Comparison of ENCODE assay signal across 25 cellular contexts in genomic region chr19:4120933-4121612, GRCh38. TPM values are rescaled to one million over a fixed set of nuclear protein-coding genes. Genes with fewer than 3 reads are reported as not detected.
A peak's percentile ranks its signal among the peaks of the same experiment; 100 is the strongest.
DNase-seq lines count a peak whose midpoint lies in the region; ATAC-seq and TF ChIP-seq lines count a peak whose summit lies in the region.
"Had no signal": no experiment of that assay in that cellular context is flagged by ENCODE, and none has a peak within 500 bp of the region (broad histone marks: within the 10 kb centered on the region; RNA-seq: fewer than 3 reads in every experiment).

No MANE protein-coding gene starts in this region.

- peak overlapping the region; percentile 42; the same call in 1 of the 2 replicates for H3K4me3 Mint-ChIP-seq in HFFc6
- H3K4me3 Mint-ChIP-seq in naive thymus-derived CD8-positive, alpha-beta T cell, result peak overlapping the region in 1 of 10 donors; percentile 19
- no peak overlapping the region for H3K4me3 Mint-ChIP-seq in activated CD4-positive, alpha-beta T cell treated with anti-CD3 and anti-CD28 coated beads, Interleukin-2, amount 10 ng/mL, durations not matched to agents 7 days and 5 days

- no peak for ATAC-seq in naive thymus-derived CD8-positive, alpha-beta T cell
- ATAC-seq in stimulated activated naive CD8-positive, alpha-beta T cell treated with anti-CD3 and anti-CD28 coated beads, Interleukin-15, Interleukin-2, amounts not matched to agents 100 U/mL and 50 U/mL, for 24 hours, result no peak
- ATAC-seq in esophagus mucosa, result no peak
- ATAC-seq: pancreas; stimulated activated effector memory CD8-positive, alpha-beta T cell treated with anti-CD3 and anti-CD28 coated beads, Interleukin-12 subunit alpha, Interleukin-12 subunit beta, amount 100 ng/mL, for 72 hours; T-cell had no signal

- CTCF ChIA-PET in activated CD4-positive, alpha-beta T cell treated with anti-CD3 and anti-CD28 coated beads, Interleukin-2, amount 10 ng/mL, durations not matched to agents 7 days and 5 days (lab: Charles Lee), result interaction anchor here (1.1 kb wide), 1 partner anchor 136 kb away, joined by 3 read pairs; the partner anchor contains the start of gene EEF2

- H3K36me3 Mint-ChIP-seq in HFFc6 (ENCODE audit: low read depth), result peaks cover 9% of the 10 kb centered on the region
- H3K36me3 Mint-ChIP-seq in naive thymus-derived CD8-positive, alpha-beta T cell, result peaks cover 0 to 17% (median 0%) of the 10 kb centered on the region in 3 donors
- H3K36me3 Mint-ChIP-seq in activated CD4-positive, alpha-beta T cell treated with anti-CD3 and anti-CD28 coated beads, Interleukin-2, amount 10 ng/mL, durations not matched to agents 7 days and 5 days (ENCODE audit: low read depth), result peaks cover 18% of the 10 kb centered on the region
- H3K36me3 Mint-ChIP-seq: T-cell had no signal

- peaks cover 35% of the 10 kb centered on the region for H3K4me1 Mint-ChIP-seq in HFFc6 (ENCODE audit: low read depth)
- H3K4me1 Mint-ChIP-seq in naive thymus-derived CD8-positive, alpha-beta T cell, result peaks cover 18 to 52% (median 32%) of the 10 kb centered on the region in 4 donors
- H3K4me1 Mint-ChIP-seq in activated CD4-positive, alpha-beta T cell treated with anti-CD3 and anti-CD28 coated beads, Interleukin-2, amount 10 ng/mL, durations not matched to agents 7 days and 5 days, result peaks cover 34% of the 10 kb centered on the region

- H3K9me3 Mint-ChIP-seq in HFFc6, result peaks cover 3% of the 10 kb centered on the region; the same call in 1 of the 2 replicates
- H3K9me3 Mint-ChIP-seq in naive thymus-derived CD8-positive, alpha-beta T cell, result no peaks in the 10 kb centered on the region
- no peaks in the 10 kb centered on the region for H3K9me3 Mint-ChIP-seq in activated CD4-positive, alpha-beta T cell treated with anti-CD3 and anti-CD28 coated beads, Interleukin-2, amount 10 ng/mL, durations not matched to agents 7 days and 5 days
- H3K9me3 Mint-ChIP-seq: activated naive CD4-positive, alpha-beta T cell treated with anti-CD3 and anti-CD28 coated beads, Interleukin-2, amount 10 ng/mL, durations not matched to agents 7 days and 5 days; CD4-positive, alpha-beta T cell; stimulated activated effector memory CD8-positive, alpha-beta T cell treated with anti-CD3 and anti-CD28 coated beads, Interleukin-12 subunit alpha, Interleukin-12 subunit beta, amount 100 ng/mL, for 72 hours; T-cell had no signal

- H3K27me3 ChIP-seq in ACC112 (ENCODE audit: insufficient read depth, low read length) (no peaks in the 10 kb centered on the region), adipocyte (replicated peaks; ENCODE audit: control insufficient read depth, insufficient read depth, low read length) (no peaks in the 10 kb centered on the region)
- H3K27me3 ChIP-seq: breast epithelium, pancreas, sigmoid colon, tibial artery had no signal

- H3K79me2 ChIP-seq in ACC112 (ENCODE audit: control insufficient read depth, insufficient read depth, low read length, unreplicated experiment), result peaks cover 45% of the 10 kb centered on the region

- H3K9me3 ChIP-seq in adipocyte (ENCODE audit: control insufficient read depth, low read length), result no peaks in the 10 kb centered on the region
- H3K9me3 ChIP-seq: breast epithelium, pancreas, sigmoid colon, tibial artery had no signal

- H3K4me3 ChIP-seq in ACC112 (ENCODE audit: low read depth, low read length) (peak overlapping the region; percentile 16; the same call in 1 of the 2 replicates), adipocyte (ENCODE audit: low read length) (peak overlapping the region; percentile 73)
- H3K4me3 ChIP-seq: pancreas, sigmoid colon, tibial artery had no signal

- DNase-seq in HFFc6, result no peak
- no peak for DNase-seq in adipocyte (ENCODE audit: low read depth)
- no peak for DNase-seq in naive thymus-derived CD8-positive, alpha-beta T cell
- DNase-seq in GM13976 (ENCODE audit: low spot score), result no peak
- no peak for DNase-seq in stimulated activated naive CD8-positive, alpha-beta T cell treated with anti-CD3 and anti-CD28 coated beads, Interleukin-15, Interleukin-2, amounts not matched to agents 100 U/mL and 50 U/mL, for 24 hours
- no peak for DNase-seq in activated CD4-positive, alpha-beta T cell treated with anti-CD3 and anti-CD28 coated beads, Interleukin-2, amount 10 ng/mL, durations not matched to agents 7 days and 5 days
- DNase-seq: activated CD4-positive, alpha-beta T cell treated with anti-CD3 and anti-CD28 coated beads, Interleukin-2, amount 50 U/mL, for 1 hour; activated naive CD4-positive, alpha-beta T cell treated with anti-CD3 and anti-CD28 coated beads, Interleukin-2, amount 10 ng/mL, durations not matched to agents 7 days and 5 days; CD4-positive, alpha-beta T cell; GF-D8; islet precursor cell; KBM-7; MV-4-11; NCI-H1694 treated with DMSO at 0.1 percent for 48 hours; NCI-H69; SHP77; sigmoid colon; T-cell; tibial artery had no signal

- H3K27ac ChIP-seq in ACC112 (ENCODE audit: low read depth, low read length), result peak overlapping the region; percentile 73
- H3K27ac ChIP-seq: pancreas, sigmoid colon had no signal

- H3K9ac ChIP-seq in adipocyte (ENCODE audit: low read length), result peak overlapping the region; percentile 63

- no peaks in the 10 kb centered on the region; the same call in 1 of the 2 replicates for H3K27me3 Mint-ChIP-seq in HFFc6 (ENCODE audit: insufficient read depth)
- H3K27me3 Mint-ChIP-seq in naive thymus-derived CD8-positive, alpha-beta T cell, result no peaks in the 10 kb centered on the region
- H3K27me3 Mint-ChIP-seq in activated CD4-positive, alpha-beta T cell treated with anti-CD3 and anti-CD28 coated beads, Interleukin-2, amount 10 ng/mL, durations not matched to agents 7 days and 5 days, result no peaks in the 10 kb centered on the region
- H3K27me3 Mint-ChIP-seq: activated naive CD4-positive, alpha-beta T cell treated with anti-CD3 and anti-CD28 coated beads, Interleukin-2, amount 10 ng/mL, durations not matched to agents 7 days and 5 days; CD4-positive, alpha-beta T cell; T-cell had no signal

- TF ChIP-seq CTCF in HFFc6 (IDR thresholded peaks at IDR 0.05) (no peak), GM13976 (IDR thresholded peaks at IDR 0.05; ENCODE audit: borderline replicate concordance, control extremely low read depth, extremely low read depth, insufficient read depth, missing control alignments) (no peak)

- H3K27ac Mint-ChIP-seq in HFFc6, result peak overlapping the region; percentile 79
- peak overlapping the region in 7 of 10 donors; percentile 21 to 93 (median 53) for H3K27ac Mint-ChIP-seq in naive thymus-derived CD8-positive, alpha-beta T cell
- no peak overlapping the region for H3K27ac Mint-ChIP-seq in activated CD4-positive, alpha-beta T cell treated with anti-CD3 and anti-CD28 coated beads, Interleukin-2, amount 10 ng/mL, durations not matched to agents 7 days and 5 days
- H3K27ac Mint-ChIP-seq: CD4-positive, alpha-beta T cell had no signal

- in situ Hi-C loops in GM13976 (cut with MboI; ENCODE audit: low sequenced_read_pairs, unreplicated experiment), result no loop called here

- H3K36me3 ChIP-seq in ACC112 (ENCODE audit: insufficient read depth, low read length), result no peaks in the 10 kb centered on the region
- peaks cover 24% of the 10 kb centered on the region for H3K36me3 ChIP-seq in adipocyte (ENCODE audit: control insufficient read depth, insufficient read depth, low read length, severe bottlenecking)
- H3K36me3 ChIP-seq: breast epithelium, pancreas had no signal

- POLR2A ChIA-PET in naive thymus-derived CD8-positive, alpha-beta T cell (lab: Charles Lee), result interaction anchor here (0.5 to 1.2 kb wide), 2 partner anchors 12 to 14 kb away, joined by 3 read pairs; no protein-coding TSS in a partner anchor
- POLR2A ChIA-PET in activated CD4-positive, alpha-beta T cell treated with anti-CD3 and anti-CD28 coated beads, Interleukin-2, amount 10 ng/mL, durations not matched to agents 7 days and 5 days (lab: Charles Lee), result no interaction called here

- H2AFZ ChIP-seq in ACC112 (ENCODE audit: low read length, unreplicated experiment), result no peak overlapping the region

- H3K4me1 ChIP-seq in ACC112 (ENCODE audit: control insufficient read depth, insufficient read depth, low read length, unreplicated experiment) (peaks cover 9% of the 10 kb centered on the region), adipocyte (ENCODE audit: control insufficient read depth, insufficient read depth, low read length) (peaks cover 29% of the 10 kb centered on the region)

RNA-seq across cellular contexts. Expression of gene MAP2K2, which starts 2.8 kb away (rescaled TPM):
- 100 to 1,000 TPM; 175 to 209 (median 187) TPM for total RNA-seq in HFFc6 (2021; fragmentation: NEBNext Ultra II Directional; extraction: Animal tissue kit (Norgen Biotek cat#: 25700))
- total RNA-seq in naive thymus-derived CD8-positive, alpha-beta T cell, result 100 to 1,000 TPM; 119 to 134 TPM
- 100 to 1,000 TPM in 1 of 3 donors, 10 to 100 TPM in 2; 48.0 to 101 (median 67.3) TPM for polyA plus RNA-seq in naive thymus-derived CD8-positive, alpha-beta T cell
- total RNA-seq in esophagus mucosa, result 114 TPM
- 100 to 1,000 TPM; 175 to 202 TPM for total RNA-seq in activated CD4-positive, alpha-beta T cell treated with anti-CD3 and anti-CD28 coated beads, Interleukin-2, amount 10 ng/mL, durations not matched to agents 7 days and 5 days

RNA-seq across cellular contexts. Expression of gene CREB3L3, which starts 32.4 kb away (rescaled TPM):
- not detected for total RNA-seq in HFFc6 (2021; fragmentation: NEBNext Ultra II Directional; extraction: Animal tissue kit (Norgen Biotek cat#: 25700))
- total RNA-seq in naive thymus-derived CD8-positive, alpha-beta T cell, result not detected
- not detected for polyA plus RNA-seq in naive thymus-derived CD8-positive, alpha-beta T cell
- total RNA-seq in esophagus mucosa, result not detected
- under 1 TPM in 1 of 2 experiments, not detected in 1; 0.07 TPM for total RNA-seq in activated CD4-positive, alpha-beta T cell treated with anti-CD3 and anti-CD28 coated beads, Interleukin-2, amount 10 ng/mL, durations not matched to agents 7 days and 5 days
- total RNA-seq: breast epithelium, lower leg skin had no signal

RNA-seq across cellular contexts. Expression of gene ZBTB7A, which starts 54.4 kb away (rescaled TPM):
- total RNA-seq in HFFc6 (2021; fragmentation: NEBNext Ultra II Directional; extraction: Animal tissue kit (Norgen Biotek cat#: 25700)), result 10 to 100 TPM; 40.8 to 47.6 (median 43.6) TPM
- 10 to 100 TPM; 59.9 TPM for total RNA-seq in naive thymus-derived CD8-positive, alpha-beta T cell
- 10 to 100 TPM; 31.3 to 52.2 (median 31.5) TPM for polyA plus RNA-seq in naive thymus-derived CD8-positive, alpha-beta T cell
- 53.7 TPM for total RNA-seq in esophagus mucosa
- 10 to 100 TPM; 39.4 to 47.5 TPM for total RNA-seq in activated CD4-positive, alpha-beta T cell treated with anti-CD3 and anti-CD28 coated beads, Interleukin-2, amount 10 ng/mL, durations not matched to agents 7 days and 5 days
